ENCODE assay signal across 8 cellular contexts in the genomic region with DNA sequence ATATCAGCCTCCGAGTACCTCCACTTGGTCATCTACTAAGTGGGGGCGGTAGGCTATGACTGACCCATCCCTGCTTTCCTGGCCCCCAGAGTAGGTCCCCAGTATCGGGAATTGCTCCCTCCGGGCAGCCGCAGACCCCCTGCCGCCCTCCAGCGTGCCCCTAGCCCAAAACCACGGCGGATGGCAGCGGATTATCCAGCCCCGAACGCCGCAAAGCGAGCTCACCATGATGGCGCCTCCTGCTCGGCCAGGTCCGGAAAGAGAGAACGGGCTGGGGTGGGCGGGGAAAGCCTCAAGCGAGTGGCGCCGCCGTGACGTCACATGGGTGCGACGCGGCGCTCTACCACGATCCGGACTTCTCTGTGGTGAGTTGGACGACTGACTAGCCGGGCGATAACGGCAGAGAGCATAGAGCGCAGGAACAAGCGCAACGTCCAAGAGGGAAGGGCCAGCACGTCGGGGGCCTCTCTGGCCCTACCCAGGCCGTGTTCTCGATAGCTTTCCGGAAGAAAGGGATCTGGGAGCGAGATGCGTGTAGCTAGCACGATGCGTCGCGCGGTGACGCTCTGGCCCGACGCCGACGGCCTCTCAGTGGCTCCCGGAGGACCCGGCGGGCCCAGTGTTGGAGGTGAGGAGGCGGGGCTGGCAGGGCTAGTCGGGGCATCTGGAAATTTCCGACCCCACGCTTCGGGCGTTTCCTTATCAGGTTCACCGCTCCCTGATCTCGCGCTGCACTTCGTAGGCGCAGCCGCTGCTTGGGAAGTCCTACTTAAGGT. TPM values are rescaled to one million over a fixed set of nuclear protein-coding genes. Genes with fewer than 3 reads are reported as not detected.
DNase-seq lines count a peak whose midpoint lies in the region; ATAC-seq and TF ChIP-seq lines count a peak whose summit lies in the region.

A gene (minus strand): TSS at position 263 of the 776 bp plus-strand sequence. CDS start 35 bp downstream, at position 228.
A gene with protein sequence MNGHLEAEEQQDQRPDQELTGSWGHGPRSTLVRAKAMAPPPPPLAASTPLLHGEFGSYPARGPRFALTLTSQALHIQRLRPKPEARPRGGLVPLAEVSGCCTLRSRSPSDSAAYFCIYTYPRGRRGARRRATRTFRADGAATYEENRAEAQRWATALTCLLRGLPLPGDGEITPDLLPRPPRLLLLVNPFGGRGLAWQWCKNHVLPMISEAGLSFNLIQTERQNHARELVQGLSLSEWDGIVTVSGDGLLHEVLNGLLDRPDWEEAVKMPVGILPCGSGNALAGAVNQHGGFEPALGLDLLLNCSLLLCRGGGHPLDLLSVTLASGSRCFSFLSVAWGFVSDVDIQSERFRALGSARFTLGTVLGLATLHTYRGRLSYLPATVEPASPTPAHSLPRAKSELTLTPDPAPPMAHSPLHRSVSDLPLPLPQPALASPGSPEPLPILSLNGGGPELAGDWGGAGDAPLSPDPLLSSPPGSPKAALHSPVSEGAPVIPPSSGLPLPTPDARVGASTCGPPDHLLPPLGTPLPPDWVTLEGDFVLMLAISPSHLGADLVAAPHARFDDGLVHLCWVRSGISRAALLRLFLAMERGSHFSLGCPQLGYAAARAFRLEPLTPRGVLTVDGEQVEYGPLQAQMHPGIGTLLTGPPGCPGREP (plus strand): TSS at position 591 of the 776 bp plus-strand sequence. CDS start 1,009 bp downstream, outside the sequence.

- peaks cover 62% of the 10 kb centered on the region for H3K4me1 ChIP-seq in BLaER1

- H3K4me3 ChIP-seq in BLaER1 = peak within 1 kb of the TSS; percentile 85
- H3K4me3 ChIP-seq in coronary artery = peak within 1 kb of the TSS; percentile 92

- peaks cover 54% of the 10 kb centered on the region for H3K36me3 Mint-ChIP-seq in activated CD4-positive, alpha-beta T cell treated with anti-CD3 and anti-CD28 coated beads, Interleukin-2, amount 10 ng/mL, durations not matched to agents 7 days and 5 days (ENCODE audit: low read depth)

- peaks cover 47% of the 10 kb centered on the region for H4K20me1 ChIP-seq in BLaER1

- peaks cover 40% of the 10 kb centered on the region for H3K36me3 ChIP-seq in BLaER1

- H3K27me3 ChIP-seq in BLaER1 = no peaks in the 10 kb centered on the region

- DNase-seq in NCI-H69 (lab: John Stamatoyannopoulos, UW) (peak; percentile 100), coronary artery (ENCODE audit: low spot score) (peak; percentile 99), left kidney (ENCODE audit: low read depth, low spot score) (peak; percentile 100)
- DNase-seq in activated CD4-positive, alpha-beta T cell treated with anti-CD3 and anti-CD28 coated beads, Interleukin-2, amount 10 ng/mL, durations not matched to agents 7 days and 5 days = peak; percentile 97
- peak; percentile 95 to 96 for DNase-seq in stimulated activated CD4-positive, alpha-beta T cell treated with anti-CD3 and anti-CD28 coated beads, Interleukin-2, amount 100 ng/mL, for 24 hours

- no peaks in the 10 kb centered on the region for H3K27me3 Mint-ChIP-seq in activated CD4-positive, alpha-beta T cell treated with anti-CD3 and anti-CD28 coated beads, Interleukin-2, amount 10 ng/mL, durations not matched to agents 7 days and 5 days

- POLR2A ChIA-PET in activated CD4-positive, alpha-beta T cell treated with anti-CD3 and anti-CD28 coated beads, Interleukin-2, amount 10 ng/mL, durations not matched to agents 7 days and 5 days (lab: Charles Lee) = interaction anchor here (0.8 to 1.0 kb wide), 4 partner anchors 10 to 126 kb away, joined by 3 to 4 read pairs (median 4); no protein-coding TSS in a partner anchor

- peak within 1 kb of the TSS; percentile 99 for H3K27ac Mint-ChIP-seq in activated CD4-positive, alpha-beta T cell treated with anti-CD3 and anti-CD28 coated beads, Interleukin-2, amount 10 ng/mL, durations not matched to agents 7 days and 5 days

- TF ChIP-seq CTCF in coronary artery (IDR thresholded peaks at IDR 0.05) = no peak

- peak within 1 kb of the TSS; percentile 98 for H3K4me3 Mint-ChIP-seq in activated CD4-positive, alpha-beta T cell treated with anti-CD3 and anti-CD28 coated beads, Interleukin-2, amount 10 ng/mL, durations not matched to agents 7 days and 5 days

- H3K9ac ChIP-seq in BLaER1 = peak within 1 kb of the TSS; percentile 97

- no peaks in the 10 kb centered on the region for H3K9me3 ChIP-seq in BLaER1

- H3K4me2 ChIP-seq in BLaER1 = peak within 1 kb of the TSS; percentile 96

- ATAC-seq in GM19328 (IDR thresholded peaks at IDR 0.05; ENCODE audit: unreplicated experiment) = peak; percentile 82
- peak; percentile 75 for ATAC-seq in HG03520 (IDR thresholded peaks at IDR 0.05; ENCODE audit: unreplicated experiment)

- H3K27ac ChIP-seq in BLaER1 = peak within 1 kb of the TSS; percentile 93
- H3K27ac ChIP-seq in coronary artery = peak within 1 kb of the TSS; percentile 91 to 95

- H3K4me1 Mint-ChIP-seq in activated CD4-positive, alpha-beta T cell treated with anti-CD3 and anti-CD28 coated beads, Interleukin-2, amount 10 ng/mL, durations not matched to agents 7 days and 5 days = peaks cover 49% of the 10 kb centered on the region

- CTCF ChIA-PET in activated CD4-positive, alpha-beta T cell treated with anti-CD3 and anti-CD28 coated beads, Interleukin-2, amount 10 ng/mL, durations not matched to agents 7 days and 5 days (lab: Charles Lee) = interaction anchor here (1.0 to 1.2 kb wide), 4 partner anchors 10 to 285 kb away, joined by 4 to 8 read pairs (median 6); no protein-coding TSS in a partner anchor

- no peaks in the 10 kb centered on the region for H3K9me3 Mint-ChIP-seq in activated CD4-positive, alpha-beta T cell treated with anti-CD3 and anti-CD28 coated beads, Interleukin-2, amount 10 ng/mL, durations not matched to agents 7 days and 5 days

RNA-seq across cellular contexts. Expression of the first gene that starts in this region (rescaled TPM):
- total RNA-seq in activated CD4-positive, alpha-beta T cell treated with anti-CD3 and anti-CD28 coated beads, Interleukin-2, amount 10 ng/mL, durations not matched to agents 7 days and 5 days = 1,000 to 10,000 TPM; 1,477 to 1,601 TPM

RNA-seq across cellular contexts. Expression of the second gene that starts in this region (rescaled TPM):
- 10 to 100 TPM; 28.2 to 33.6 TPM for total RNA-seq in activated CD4-positive, alpha-beta T cell treated with anti-CD3 and anti-CD28 coated beads, Interleukin-2, amount 10 ng/mL, durations not matched to agents 7 days and 5 days

Comparison
In these comparisons a context has a peak if more than half of its experiments do, and no peak if none do; other contexts are left out.
1. Peak in every context shown above with its lines: DNase-seq, ATAC-seq, H3K4me3 ChIP-seq and H3K27ac ChIP-seq.